ENCODE assay signal across 20 cellular contexts in the genomic region with DNA sequence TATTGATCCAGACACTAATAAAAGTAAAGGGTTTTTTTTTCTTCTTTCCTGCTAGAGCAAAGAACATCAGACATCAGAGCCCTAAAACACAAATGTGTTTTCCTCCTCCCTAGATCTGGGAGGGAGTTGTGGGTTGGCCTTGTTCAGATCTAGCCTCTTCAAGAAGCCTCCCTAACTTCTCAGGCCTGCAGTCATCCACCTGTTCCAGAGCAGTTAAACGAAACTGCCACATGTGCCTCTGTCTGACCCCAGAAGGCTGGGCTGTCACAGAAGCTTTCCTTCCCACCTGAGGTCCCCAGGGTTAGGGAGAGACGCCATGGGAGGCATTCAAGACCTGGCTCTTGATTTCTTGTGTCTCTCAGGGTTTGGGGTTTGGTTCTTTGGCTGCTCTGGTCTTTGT.
DNase-seq lines count a peak whose midpoint lies in the region; ATAC-seq, FAIRE-seq and TF ChIP-seq lines count a peak whose summit lies in the region.
"Had no signal": no experiment of that assay in that cellular context is flagged by ENCODE, and none has a peak within 500 bp of the region (broad histone marks: within the 10 kb centered on the region; RNA-seq: fewer than 3 reads in every experiment).

No MANE protein-coding gene starts in this region.

- no peak overlapping the region for H3K56ac ChIP-seq in H1 (replicated peaks; ENCODE audit: insufficient read length, low read depth, low read length)

- FAIRE-seq in H1 (lab: Jason Lieb, UNC) (no peak), D721Med (lab: Jason Lieb, UNC) (no peak)

- peaks cover 0 to 94% of the 10 kb centered on the region in 2 donors for H3K4me1 ChIP-seq in right atrium auricular region
- peaks cover 40% of the 10 kb centered on the region for H3K4me1 ChIP-seq in right cardiac atrium (ENCODE audit: control insufficient read depth, insufficient read depth, low read length)
- peaks cover 17 to 57% (median 39%) of the 10 kb centered on the region in 4 experiments for H3K4me1 ChIP-seq in H1 (replicated peaks in 1 of 4; ENCODE audit: control insufficient read depth in 3 of 4, insufficient read depth in 4 of 4, low read length in 3 of 4)
- peaks cover 95% of the 10 kb centered on the region for H3K4me1 ChIP-seq in psoas muscle
- H3K4me1 ChIP-seq in vagina, result peaks cover 85% of the 10 kb centered on the region

- H3K4me3 ChIP-seq in right atrium auricular region (no peak overlapping the region), right cardiac atrium (ENCODE audit: low read length) (no peak overlapping the region), H1 (ENCODE audit: extremely low read depth in 1 of 4, insufficient read depth in 2 of 4, low read depth in 3 of 4, low read length in 4 of 4) (no peak overlapping the region), psoas muscle (no peak overlapping the region), vagina (no peak overlapping the region)
- H3K4me3 ChIP-seq: cardiac muscle cell had no signal

- intact Hi-C loops in right cardiac atrium (cut with DNase I), result no loop called here
- intact Hi-C loops in psoas muscle (cut with DNase I), result loop anchor here in 1 of 2 donors (2.0 kb wide), 1 partner anchor 14 kb away; no protein-coding TSS in a partner anchor
- intact Hi-C loops in vagina (cut with DNase I), result no loop called here

- no peak overlapping the region for H3K4ac ChIP-seq in H1 (replicated peaks; ENCODE audit: insufficient read length, low read depth, low read length)

- no peaks in the 10 kb centered on the region for H3K36me3 ChIP-seq in right atrium auricular region
- H3K36me3 ChIP-seq in H1 (ENCODE audit: control insufficient read depth in 2 of 4, insufficient read depth in 4 of 4, low read length in 3 of 4), result no peaks in the 10 kb centered on the region
- no peaks in the 10 kb centered on the region for H3K36me3 ChIP-seq in psoas muscle (ENCODE audit: insufficient read depth in 1 of 2, low read depth in 1 of 2)
- no peaks in the 10 kb centered on the region for H3K36me3 ChIP-seq in vagina
- H3K36me3 ChIP-seq: cardiac muscle cell had no signal

- H3K9ac ChIP-seq in H1 (replicated peaks in 1 of 4; ENCODE audit: extremely low read depth in 1 of 4, low read depth in 3 of 4, low read length in 3 of 4), result no peak overlapping the region

- 76% methylated on average over 2 of the region's 2 CpGs for WGBS in right cardiac atrium
- WGBS in H1 (ENCODE audit: extremely low coverage in 1 of 2, insufficient coverage in 1 of 2, insufficient read length in 1 of 2, insufficient replicate concordance in 2 of 2, low coverage in 1 of 2, low lambda C conversion rate in 2 of 2, missing lambda C conversion rate in 1 of 2), 2 experiments, result 78% methylated on average over 2 of the region's 2 CpGs; no CpG with 5 or more reads in 1 of the 2 experiments
- WGBS in psoas muscle, 3 donors, result 24 to 49% (median 32%) methylated on average over 2 of the region's 2 CpGs

- ATAC-seq in right cardiac atrium, result no peak
- ATAC-seq in psoas muscle, result peak in 1 of 4 donors; percentile 1
- ATAC-seq in GM19328 (IDR thresholded peaks at IDR 0.05; ENCODE audit: unreplicated experiment), result no peak
- ATAC-seq: activated naive CD4-positive, alpha-beta T cell treated with anti-CD3 and anti-CD28 coated beads, Interleukin-2, amount 50 U/mL, for 72 hours; stimulated activated naive CD8-positive, alpha-beta T cell treated with anti-CD3 and anti-CD28 coated beads, Interleukin-15, Interleukin-2, amounts not matched to agents 100 U/mL and 50 U/mL, for 24 hours; T-helper 17 cell had no signal

- peaks cover 16 to 32% of the 10 kb centered on the region in 2 experiments for H4K20me1 ChIP-seq in H1 (replicated peaks in 1 of 2; ENCODE audit: control insufficient read depth in 1 of 2, insufficient read depth in 2 of 2, low read length in 2 of 2)

- no peak overlapping the region for H2AFZ ChIP-seq in H1 (ENCODE audit: low read length)

- H3K79me2 ChIP-seq in H1 (ENCODE audit: control insufficient read depth in 1 of 2, insufficient read depth in 2 of 2, low read length in 2 of 2), result peaks cover 0 to 26% of the 10 kb centered on the region in 2 experiments; a peak in 1 of 4 replicates

- no peaks in the 10 kb centered on the region for H3K9me3 ChIP-seq in right atrium auricular region
- no peaks in the 10 kb centered on the region for H3K9me3 ChIP-seq in right cardiac atrium (ENCODE audit: control insufficient read depth, low read length)
- no peaks in the 10 kb centered on the region for H3K9me3 ChIP-seq in H1 (ENCODE audit: insufficient read depth in 2 of 2, low read depth in 1 of 2, low read length in 1 of 2)
- H3K9me3 ChIP-seq in psoas muscle, result no peaks in the 10 kb centered on the region
- no peaks in the 10 kb centered on the region for H3K9me3 ChIP-seq in vagina

- peak overlapping the region in 1 of 2 experiments; percentile 2; a peak in 1 of 4 replicates for H3K4me2 ChIP-seq in H1 (ENCODE audit: insufficient read depth in 1 of 2, low read depth in 2 of 2, low read length in 2 of 2)

- no peak overlapping the region for H2BK120ac ChIP-seq in H1 (replicated peaks; ENCODE audit: low read depth, low read length)

- H2BK20ac ChIP-seq in H1 (ENCODE audit: low read length), result no peak overlapping the region

- H2AK5ac ChIP-seq in H1 (ENCODE audit: low read depth, low read length), result no peak overlapping the region

- peaks cover 27% of the 10 kb centered on the region for H3K79me1 ChIP-seq in H1 (ENCODE audit: low read depth, low read length)

- no peaks in the 10 kb centered on the region for H3K27me3 ChIP-seq in right atrium auricular region
- no peaks in the 10 kb centered on the region for H3K27me3 ChIP-seq in right cardiac atrium (ENCODE audit: control insufficient read depth, insufficient read depth)
- peaks cover 0 to 8% (median 4%) of the 10 kb centered on the region in 4 experiments; a peak in 4 of 7 replicates for H3K27me3 ChIP-seq in H1 (replicated peaks in 1 of 4; ENCODE audit: control insufficient read depth in 3 of 4, extremely low read depth in 1 of 4, insufficient read depth in 3 of 4, low read length in 3 of 4)
- no peaks in the 10 kb centered on the region for H3K27me3 ChIP-seq in psoas muscle (ENCODE audit: insufficient read depth in 3 of 3, low read length in 2 of 3)
- no peaks in the 10 kb centered on the region for H3K27me3 ChIP-seq in vagina
- H3K27me3 ChIP-seq: cardiac muscle cell had no signal

- TF ChIP-seq RAD21 in H1 (IDR thresholded peaks at IDR 0.05 in 1 of 2, conservative IDR thresholded peaks at IDR 0.05 in 1 of 2; ENCODE audit: low read depth in 2 of 2, low read length in 2 of 2), result no peak

- H4K8ac ChIP-seq in H1 (ENCODE audit: extremely low read depth, insufficient read depth, low read length), result no peak overlapping the region

- no peak overlapping the region for H2BK15ac ChIP-seq in H1 (ENCODE audit: low read length)

- H3K27ac ChIP-seq in right atrium auricular region (peak overlapping the region; percentile 79 to 96), right cardiac atrium (ENCODE audit: low read length) (no peak overlapping the region), H1 (ENCODE audit: low read depth, low read length) (no peak overlapping the region), psoas muscle (peak overlapping the region; percentile 80), vagina (peak overlapping the region; percentile 85)
- H3K27ac ChIP-seq: cardiac muscle cell had no signal

- peaks cover 11% of the 10 kb centered on the region for H3K23me2 ChIP-seq in H1 (ENCODE audit: low read depth, low read length)

- DNase-seq in right atrium auricular region (ENCODE audit: low spot score) (no peak), right cardiac atrium (no peak), H1 (ENCODE audit: low read depth in 1 of 2, low spot score in 2 of 2) (no peak), psoas muscle (no peak), vagina (ENCODE audit: extremely low spot score in 2 of 2) (no peak), activated gamma-delta T cell (lab: John Stamatoyannopoulos, UW) (no peak), D721Med (ENCODE audit: insufficient read length, low spot score) (no peak)
- DNase-seq: activated CD4-positive, alpha-beta T cell treated with anti-CD3 and anti-CD28 coated beads for 4 hours; activated T-cell treated with anti-CD3 and anti-CD28 coated beads for 4 hours; COR-L47; GDM1; Karpas-422; NCI-H1694 treated with DMSO at 0.1 percent for 48 hours; NCI-H510A; nucleus accumbens; stimulated activated naive CD8-positive, alpha-beta T cell treated with anti-CD3 and anti-CD28 coated beads, Interleukin-15, Interleukin-2, amounts not matched to agents 100 U/mL and 50 U/mL, for 24 hours; T-helper 17 cell had no signal

- H3K23ac ChIP-seq in H1 (ENCODE audit: insufficient read length), result no peak overlapping the region

- H4K5ac ChIP-seq in H1 (ENCODE audit: insufficient read length, low read depth, low read length), result no peak overlapping the region

- no peak overlapping the region for H2BK12ac ChIP-seq in H1 (ENCODE audit: low read depth, low read length)

- CTCF ChIA-PET in H1 (lab: Charles Lee; ENCODE audit: partially characterized antibody), result interaction anchor here (0.7 to 20.3 kb wide), 4 partner anchors 10 to 123 kb away, joined by 3 to 305 read pairs (median 8); no protein-coding TSS in a partner anchor

- 0 out of 2 replicates have a peak overlapping the region, but pooled peaks have one; percentile 38 for H3K18ac ChIP-seq in H1 (ENCODE audit: extremely low read depth, low read length)

- no peak for TF ChIP-seq CTCF in right atrium auricular region (IDR thresholded peaks at IDR 0.05)
- TF ChIP-seq CTCF in H1 (IDR thresholded peaks at IDR 0.05; ENCODE audit: control extremely low read depth in 1 of 3, insufficient read depth in 1 of 3, low read depth in 1 of 3, low read length in 3 of 3), result no peak
- TF ChIP-seq CTCF in psoas muscle (IDR thresholded peaks at IDR 0.05), result no peak
- TF ChIP-seq CTCF in vagina (IDR thresholded peaks at IDR 0.05), result no peak
- no peak for TF ChIP-seq CTCF in D721Med (IDR thresholded peaks at IDR 0.05; ENCODE audit: insufficient read depth, missing control alignments)

- POLR2A ChIA-PET in H1 (lab: Charles Lee; ENCODE audit: partially characterized antibody), result interaction anchor here (0.7 kb wide), 1 partner anchor 18 kb away, joined by 3 read pairs; no protein-coding TSS in a partner anchor

- H4K91ac ChIP-seq in H1 (replicated peaks; ENCODE audit: insufficient read length, low read length), result no peak overlapping the region

- H2BK5ac ChIP-seq in H1 (ENCODE audit: low read depth, low read length), result no peak overlapping the region

- no peak for TF ChIP-seq EP300 in H1 (IDR thresholded peaks at IDR 0.05; ENCODE audit: borderline replicate concordance in 1 of 2, low read depth in 2 of 2, low read length in 2 of 2)

- no peak overlapping the region for H3K14ac ChIP-seq in H1 (ENCODE audit: insufficient read length)

- TF ChIP-seq POLR2A in H1 (IDR thresholded peaks at IDR 0.05; ENCODE audit: control extremely low read depth in 1 of 2, low read depth in 2 of 2, low read length in 2 of 2) (no peak), vagina (IDR thresholded peaks at IDR 0.05) (no peak)

TF ChIP-seq in H1, 55 proteins besides CTCF, POLR2A, EP300 and RAD21:
- TF ChIP-seq SAP30 (IDR thresholded peaks at IDR 0.05; ENCODE audit: insufficient read depth, insufficient replicate concordance, low read length) (no peak), CEBPB (IDR thresholded peaks at IDR 0.05; ENCODE audit: low read depth, low read length) (no peak), RNF2 (IDR thresholded peaks at IDR 0.05; ENCODE audit: borderline replicate concordance, low read depth, low read length, missing control alignments, poor library complexity, severe bottlenecking) (no peak), SRF (IDR thresholded peaks at IDR 0.05; ENCODE audit: low read depth, low read length) (no peak)
TF ChIP-seq in H1: peak in this region for 0.

Comparison
In these comparisons a context has a peak if more than half of its experiments do, and no peak if none do; other contexts are left out.
1. H3K27ac ChIP-seq: peak in right atrium auricular region (2 of 2), psoas muscle (single experiment) and vagina (single experiment); none in right cardiac atrium (single experiment) and H1 (single experiment).